8 cellular contexts compared by ENCODE assay signal in genomic region chrX:119690921-119691716, GRCh38. TPM values are rescaled to one million over a fixed set of nuclear protein-coding genes. Genes with fewer than 3 reads are reported as not detected.
DNase-seq lines count a peak whose midpoint lies in the region; ATAC-seq lines count a peak whose summit lies in the region.

No MANE protein-coding gene starts in this region.

- H3K4me3 ChIP-seq in ACC112 (ENCODE audit: low read depth, low read length) (peak overlapping the region; percentile 89), iPS-15b (ENCODE audit: low read depth, low read length) (peak overlapping the region; percentile 64)

- ATAC-seq in activated CD8-positive, alpha-beta T cell treated with anti-CD3 and anti-CD28 coated beads, Interleukin-2, amount 10 ng/mL, durations not matched to agents 7 days and 5 days = no peak
- ATAC-seq in stimulated activated naive B cell treated with anti-CD40 and anti-IgM and Interleukin-4, amounts not matched to agents 10 μg/mL and 1 μg/mL and 100 μg/mL, for 72 hours (replicated peaks) = no peak

- no peaks in the 10 kb centered on the region for H3K36me3 ChIP-seq in ACC112 (ENCODE audit: insufficient read depth, low read length)
- H3K36me3 ChIP-seq in KOPT-K1 (ENCODE audit: insufficient read depth, low read length) = 0 out of 2 replicates have a peak, but pooled peaks cover 6% of the 10 kb centered on the region
- no peaks in the 10 kb centered on the region for H3K36me3 ChIP-seq in iPS-15b (ENCODE audit: control insufficient read depth, insufficient read depth, low read length)

- H2AFZ ChIP-seq in ACC112 (ENCODE audit: low read length, unreplicated experiment) = no peak overlapping the region

- peak overlapping the region; percentile 92 for H3K4me3 Mint-ChIP-seq in activated CD8-positive, alpha-beta T cell treated with anti-CD3 and anti-CD28 coated beads, Interleukin-2, amount 10 ng/mL, durations not matched to agents 7 days and 5 days
- peak overlapping the region; percentile 88 to 97 for H3K4me3 Mint-ChIP-seq in stimulated activated naive B cell treated with anti-CD40 and anti-IgM and Interleukin-4, amounts not matched to agents 10 μg/mL and 1 μg/mL and 100 μg/mL, for 72 hours

- H3K4me1 Mint-ChIP-seq in activated CD8-positive, alpha-beta T cell treated with anti-CD3 and anti-CD28 coated beads, Interleukin-2, amount 10 ng/mL, durations not matched to agents 7 days and 5 days (ENCODE audit: low read depth) = peaks cover 38% of the 10 kb centered on the region
- peaks cover 52 to 60% of the 10 kb centered on the region in 2 donors for H3K4me1 Mint-ChIP-seq in stimulated activated naive B cell treated with anti-CD40 and anti-IgM and Interleukin-4, amounts not matched to agents 10 μg/mL and 1 μg/mL and 100 μg/mL, for 72 hours

- H3K4me1 ChIP-seq in ACC112 (ENCODE audit: control insufficient read depth, insufficient read depth, low read length, unreplicated experiment) (peaks cover 16% of the 10 kb centered on the region), iPS-15b (ENCODE audit: control insufficient read depth, insufficient read depth, low read length) (peaks cover 11% of the 10 kb centered on the region)

- H3K9me3 ChIP-seq in KOPT-K1 (ENCODE audit: insufficient read depth, low read length, poor library complexity, severe bottlenecking) (no peaks in the 10 kb centered on the region), iPS-15b (ENCODE audit: control insufficient read depth, insufficient read depth, low read length) (no peaks in the 10 kb centered on the region)

- CTCF ChIA-PET in activated CD8-positive, alpha-beta T cell treated with anti-CD3 and anti-CD28 coated beads, Interleukin-2, amount 10 ng/mL, durations not matched to agents 7 days and 5 days (lab: Charles Lee) = interaction anchor here (0.6 to 4.9 kb wide), 8 partner anchors 8 to 81 kb away, joined by 3 to 37 read pairs (median 4); no protein-coding TSS in a partner anchor

- H3K36me3 Mint-ChIP-seq in activated CD8-positive, alpha-beta T cell treated with anti-CD3 and anti-CD28 coated beads, Interleukin-2, amount 10 ng/mL, durations not matched to agents 7 days and 5 days (ENCODE audit: low read depth) = peaks cover 45% of the 10 kb centered on the region
- H3K36me3 Mint-ChIP-seq in stimulated activated naive B cell treated with anti-CD40 and anti-IgM and Interleukin-4, amounts not matched to agents 10 μg/mL and 1 μg/mL and 100 μg/mL, for 72 hours = peaks cover 4 to 30% of the 10 kb centered on the region in 2 donors

- H3K79me2 ChIP-seq in ACC112 (ENCODE audit: control insufficient read depth, insufficient read depth, low read length, unreplicated experiment) = peaks cover 11% of the 10 kb centered on the region

- H3K9me3 Mint-ChIP-seq in activated CD8-positive, alpha-beta T cell treated with anti-CD3 and anti-CD28 coated beads, Interleukin-2, amount 10 ng/mL, durations not matched to agents 7 days and 5 days (ENCODE audit: insufficient read depth) = no peaks in the 10 kb centered on the region
- no peaks in the 10 kb centered on the region for H3K9me3 Mint-ChIP-seq in stimulated activated naive B cell treated with anti-CD40 and anti-IgM and Interleukin-4, amounts not matched to agents 10 μg/mL and 1 μg/mL and 100 μg/mL, for 72 hours

- DNase-seq in activated CD8-positive, alpha-beta T cell treated with anti-CD3 and anti-CD28 coated beads, Interleukin-2, amount 10 ng/mL, durations not matched to agents 7 days and 5 days = peak; percentile 74
- no peak for DNase-seq in stimulated activated naive B cell treated with anti-CD40 and anti-IgM and Interleukin-4, amounts not matched to agents 10 μg/mL and 1 μg/mL and 100 μg/mL, for 72 hours
- DNase-seq in NOMO-1 (lab: John Stamatoyannopoulos, UW; ENCODE audit: unreplicated experiment in 2 of 2) = no peak
- no peak for DNase-seq in DMS79 (lab: John Stamatoyannopoulos, UW)
- DNase-seq in iPS-NIHi11 (ENCODE audit: low spot score) = no peak

- H3K27me3 ChIP-seq in ACC112 (ENCODE audit: insufficient read depth, low read length) (no peaks in the 10 kb centered on the region), iPS-15b (ENCODE audit: control insufficient read depth, insufficient read depth, low read length) (peaks cover 23% of the 10 kb centered on the region)

- H3K27ac ChIP-seq in ACC112 (ENCODE audit: low read depth, low read length) (no peak overlapping the region), KOPT-K1 (ENCODE audit: low read depth, low read length, poor library complexity, severe bottlenecking) (peak overlapping the region; percentile 99)

- POLR2A ChIA-PET in activated CD8-positive, alpha-beta T cell treated with anti-CD3 and anti-CD28 coated beads, Interleukin-2, amount 10 ng/mL, durations not matched to agents 7 days and 5 days (lab: Charles Lee) = interaction anchor here (0.6 to 6.5 kb wide), 15 partner anchors 8 to 101 kb away, joined by 3 to 198 read pairs (median 6); partner anchors contain the start of genes NKRF, RPL39 and SOWAHD

- H3K27ac Mint-ChIP-seq in activated CD8-positive, alpha-beta T cell treated with anti-CD3 and anti-CD28 coated beads, Interleukin-2, amount 10 ng/mL, durations not matched to agents 7 days and 5 days = peak overlapping the region; percentile 99
- peak overlapping the region; percentile 52 for H3K27ac Mint-ChIP-seq in stimulated activated naive B cell treated with anti-CD40 and anti-IgM and Interleukin-4, amounts not matched to agents 10 μg/mL and 1 μg/mL and 100 μg/mL, for 72 hours

- H3K9ac ChIP-seq in iPS-15b (ENCODE audit: low read depth, low read length) = no peak overlapping the region

- no peaks in the 10 kb centered on the region for H3K27me3 Mint-ChIP-seq in activated CD8-positive, alpha-beta T cell treated with anti-CD3 and anti-CD28 coated beads, Interleukin-2, amount 10 ng/mL, durations not matched to agents 7 days and 5 days (ENCODE audit: low read depth)
- H3K27me3 Mint-ChIP-seq in stimulated activated naive B cell treated with anti-CD40 and anti-IgM and Interleukin-4, amounts not matched to agents 10 μg/mL and 1 μg/mL and 100 μg/mL, for 72 hours = no peaks in the 10 kb centered on the region

RNA-seq across cellular contexts. Expression of gene SEPTIN6, which starts 1.8 kb away (rescaled TPM):
- 100 to 1,000 TPM; 303 to 312 TPM for total RNA-seq in activated CD8-positive, alpha-beta T cell treated with anti-CD3 and anti-CD28 coated beads, Interleukin-2, amount 10 ng/mL, durations not matched to agents 7 days and 5 days
